1 cellular context compared by ENCODE assay signal in genomic region chrX:13734278-13735172, GRCh38.
TF ChIP-seq lines count a peak whose summit lies in the region.

TSS of gene OFD1 (plus strand) at chrX:13734748. CDS start at chrX:13735072, 324 bp downstream.
TSS of gene TRAPPC2 (minus strand) at chrX:13734620. CDS start at chrX:13719963, 14,657 bp downstream.

TF ChIP-seq in K562, 482 proteins besides CTCF, POLR2A, EP300 and RAD21 (continued from another document and continues in another):
- TF ChIP-seq NKRF (IDR thresholded peaks at IDR 0.05; ENCODE audit: borderline replicate concordance) (peak; percentile 73; the same call in 1 of the 2 replicates), RBBP5 (IDR thresholded peaks at IDR 0.05; ENCODE audit: borderline replicate concordance, insufficient read depth, low read length, poor library complexity, severe bottlenecking) (peak; percentile 87), ZBTB40 (IDR thresholded peaks at IDR 0.05) (peak; percentile 84), ZBTB40 (CRISPR knock-in tag; IDR thresholded peaks at IDR 0.05) (no peak), ZBED1 (IDR thresholded peaks at IDR 0.05) (peak; percentile 74; the same call in 1 of the 2 replicates), TBP (optimal IDR thresholded peaks at IDR 0.05; ENCODE audit: low read depth, low read length) (peak; percentile 90), SIRT6 (IDR thresholded peaks at IDR 0.05; ENCODE audit: low read depth, low read length) (no peak), NFRKB (IDR thresholded peaks at IDR 0.05; ENCODE audit: low read depth) (0 out of 2 replicates have a peak, but pooled peaks have one; percentile 39), ZFX (CRISPR knock-in tag; IDR thresholded peaks at IDR 0.05) (peak; percentile 75), ZFPM2 (CRISPR knock-in tag; IDR thresholded peaks at IDR 0.05) (no peak), ZKSCAN8 (CRISPR knock-in tag; IDR thresholded peaks at IDR 0.05) (no peak), RCOR1 (IDR thresholded peaks at IDR 0.05; ENCODE audit: borderline replicate concordance in 1 of 2, low read depth in 2 of 2, low read length in 2 of 2) (no peak), RREB1 (CRISPR knock-in tag; IDR thresholded peaks at IDR 0.05) (peak; percentile 66; the same call in 1 of the 2 replicates), MAX (CRISPR knock-in tag; IDR thresholded peaks at IDR 0.05) (peak; percentile 36; the same call in 1 of the 2 replicates), SREBF2 (CRISPR knock-in tag; IDR thresholded peaks at IDR 0.05) (no peak), MGA (IDR thresholded peaks at IDR 0.05) (peak; percentile 77)
